In the genomic region with DNA sequence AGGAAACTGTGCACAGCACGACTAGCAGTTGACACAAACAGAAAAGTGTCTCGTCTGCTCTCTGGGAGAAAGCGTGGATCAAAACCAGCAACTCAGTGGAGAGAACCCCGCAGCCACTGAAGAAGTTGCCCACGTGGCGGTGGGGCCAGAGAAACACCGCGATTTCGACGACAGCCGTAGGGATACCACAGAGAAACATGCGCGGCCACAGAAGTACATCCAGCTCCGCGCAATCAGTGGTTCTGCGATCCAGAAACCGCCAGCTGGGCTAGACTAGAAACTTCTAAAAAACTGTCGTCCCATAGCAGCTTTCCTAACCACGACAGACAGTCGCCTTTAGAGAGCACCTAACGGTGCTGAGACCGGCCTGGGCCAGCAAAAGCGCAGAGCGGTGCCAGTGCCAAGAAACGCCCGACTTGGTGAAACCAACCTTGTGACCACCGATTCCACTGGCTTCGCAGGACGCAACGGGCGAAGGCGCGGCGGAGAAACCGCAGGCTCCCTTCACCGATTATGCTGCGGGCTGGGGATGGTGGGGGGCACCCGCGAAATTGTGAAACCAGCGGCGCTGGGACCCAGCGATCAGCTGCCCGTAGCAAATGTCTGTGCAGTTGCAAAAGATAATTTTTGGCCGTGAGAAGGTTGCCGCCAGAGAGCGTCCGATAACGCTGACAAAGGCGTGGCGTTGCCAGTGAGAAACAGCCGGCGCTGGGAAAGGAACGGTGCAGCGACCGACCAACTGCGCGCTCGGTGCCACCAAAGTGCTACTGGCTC, we compare ENCODE assay signal across 8 cellular contexts. TPM values are rescaled to one million over a fixed set of nuclear protein-coding genes. Genes with fewer than 3 reads are reported as not detected.
DNase-seq lines count a peak whose midpoint lies in the region; ATAC-seq and TF ChIP-seq lines count a peak whose summit lies in the region.

No MANE protein-coding gene starts in this region.

- WGBS in HUES64, result 2% methylated on average over 58 of the region's 58 CpGs

- no peaks in the 10 kb centered on the region for H3K36me3 Mint-ChIP-seq in activated T-helper 17 cell treated with anti-CD3 and anti-CD28 coated beads, Interleukin-2, amount 50 U/mL, for 72 hours (ENCODE audit: low read depth)

- no peaks in the 10 kb centered on the region for H3K9me3 ChIP-seq in HUES64 (ENCODE audit: insufficient read depth, low read depth, low read length)

- peak overlapping the region; percentile 91 for H3K27ac Mint-ChIP-seq in activated T-helper 17 cell treated with anti-CD3 and anti-CD28 coated beads, Interleukin-2, amount 50 U/mL, for 72 hours

- H3K4me3 ChIP-seq in HUES64 (ENCODE audit: low read length) (peak overlapping the region; percentile 49), fibroblast of villous mesenchyme (ENCODE audit: low read depth, low read length) (peak overlapping the region; percentile 76)

- no peaks in the 10 kb centered on the region for H3K36me3 ChIP-seq in HUES64 (ENCODE audit: insufficient read depth, low read length)

- peaks cover 40% of the 10 kb centered on the region for H3K4me1 ChIP-seq in HUES64 (ENCODE audit: insufficient read depth, low read length)

- H3K4me3 Mint-ChIP-seq in activated T-helper 17 cell treated with anti-CD3 and anti-CD28 coated beads, Interleukin-2, amount 50 U/mL, for 72 hours, result peak overlapping the region; percentile 97

- H3K27ac ChIP-seq in HUES64 (ENCODE audit: low read depth, low read length), result no peak overlapping the region

- no peaks in the 10 kb centered on the region for H3K27me3 Mint-ChIP-seq in activated T-helper 17 cell treated with anti-CD3 and anti-CD28 coated beads, Interleukin-2, amount 50 U/mL, for 72 hours

- peak; percentile 26 for ATAC-seq in GM21390 (IDR thresholded peaks at IDR 0.05; ENCODE audit: unreplicated experiment)
- peak; percentile 25 for ATAC-seq in activated T-helper 17 cell treated with anti-CD3 and anti-CD28 coated beads, Interleukin-2, amount 50 U/mL, for 72 hours (replicated peaks)

- peak; percentile 15 for TF ChIP-seq CTCF in fibroblast of villous mesenchyme (IDR thresholded peaks at IDR 0.05; ENCODE audit: insufficient read depth, low read depth, low read length)

- peaks cover 92% of the 10 kb centered on the region for H3K27me3 ChIP-seq in HUES64 (ENCODE audit: insufficient read depth, low read length)

- H3K9me3 Mint-ChIP-seq in activated T-helper 17 cell treated with anti-CD3 and anti-CD28 coated beads, Interleukin-2, amount 50 U/mL, for 72 hours, result no peaks in the 10 kb centered on the region

- peak; percentile 90 for DNase-seq in DMS153 treated with DMSO at 0.1 percent for 48 hours (lab: John Stamatoyannopoulos, UW; ENCODE audit: unreplicated experiment)
- peak; percentile 83 for DNase-seq in fibroblast of villous mesenchyme (ENCODE audit: low read depth)
- DNase-seq in nucleus accumbens (lab: John Stamatoyannopoulos, UW), result peak in 44 of 56 donors; percentile 30 to 87 (median 64)
- peak; percentile 82 for DNase-seq in ureter (ENCODE audit: low spot score)

- peaks cover 10% of the 10 kb centered on the region for H3K4me1 Mint-ChIP-seq in activated T-helper 17 cell treated with anti-CD3 and anti-CD28 coated beads, Interleukin-2, amount 50 U/mL, for 72 hours

- no peak overlapping the region for H3K9ac ChIP-seq in HUES64 (ENCODE audit: low read depth, low read length)

TF ChIP-seq in PFSK-1, 5 proteins besides CTCF, POLR2A, EP300 and RAD21:
- TF ChIP-seq, protein P1, sequence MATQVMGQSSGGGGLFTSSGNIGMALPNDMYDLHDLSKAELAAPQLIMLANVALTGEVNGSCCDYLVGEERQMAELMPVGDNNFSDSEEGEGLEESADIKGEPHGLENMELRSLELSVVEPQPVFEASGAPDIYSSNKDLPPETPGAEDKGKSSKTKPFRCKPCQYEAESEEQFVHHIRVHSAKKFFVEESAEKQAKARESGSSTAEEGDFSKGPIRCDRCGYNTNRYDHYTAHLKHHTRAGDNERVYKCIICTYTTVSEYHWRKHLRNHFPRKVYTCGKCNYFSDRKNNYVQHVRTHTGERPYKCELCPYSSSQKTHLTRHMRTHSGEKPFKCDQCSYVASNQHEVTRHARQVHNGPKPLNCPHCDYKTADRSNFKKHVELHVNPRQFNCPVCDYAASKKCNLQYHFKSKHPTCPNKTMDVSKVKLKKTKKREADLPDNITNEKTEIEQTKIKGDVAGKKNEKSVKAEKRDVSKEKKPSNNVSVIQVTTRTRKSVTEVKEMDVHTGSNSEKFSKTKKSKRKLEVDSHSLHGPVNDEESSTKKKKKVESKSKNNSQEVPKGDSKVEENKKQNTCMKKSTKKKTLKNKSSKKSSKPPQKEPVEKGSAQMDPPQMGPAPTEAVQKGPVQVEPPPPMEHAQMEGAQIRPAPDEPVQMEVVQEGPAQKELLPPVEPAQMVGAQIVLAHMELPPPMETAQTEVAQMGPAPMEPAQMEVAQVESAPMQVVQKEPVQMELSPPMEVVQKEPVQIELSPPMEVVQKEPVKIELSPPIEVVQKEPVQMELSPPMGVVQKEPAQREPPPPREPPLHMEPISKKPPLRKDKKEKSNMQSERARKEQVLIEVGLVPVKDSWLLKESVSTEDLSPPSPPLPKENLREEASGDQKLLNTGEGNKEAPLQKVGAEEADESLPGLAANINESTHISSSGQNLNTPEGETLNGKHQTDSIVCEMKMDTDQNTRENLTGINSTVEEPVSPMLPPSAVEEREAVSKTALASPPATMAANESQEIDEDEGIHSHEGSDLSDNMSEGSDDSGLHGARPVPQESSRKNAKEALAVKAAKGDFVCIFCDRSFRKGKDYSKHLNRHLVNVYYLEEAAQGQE (IDR thresholded peaks at IDR 0.05; ENCODE audit: insufficient read depth in 1 of 2, low read depth in 2 of 2, low read length in 2 of 2), result peak in 1 of 2 experiments; percentile 17; a peak in 1 of 4 replicates
- no peak for TF ChIP-seq FOXP2 (optimal IDR thresholded peaks at IDR 0.05; ENCODE audit: borderline replicate concordance, extremely low read depth, extremely low read length, insufficient read depth)
- TF ChIP-seq TAF1 (IDR thresholded peaks at IDR 0.05; ENCODE audit: borderline replicate concordance, insufficient read depth, low read length), result no peak
- TF ChIP-seq POLR2AphosphoS5 (IDR thresholded peaks at IDR 0.05; ENCODE audit: low read depth, low read length), result no peak; the same call in 1 of the 2 replicates
- 0 out of 2 replicates have a peak, but pooled peaks have one; percentile 25 for TF ChIP-seq SIN3A (IDR thresholded peaks at IDR 0.05; ENCODE audit: borderline replicate concordance, insufficient read depth, low read length)

RNA-seq across cellular contexts. Expression of a gene that starts 2.7 kb away (rescaled TPM):
- 0.15 TPM for polyA plus RNA-seq in HUES64 (2013, experiment 1 of 2)
- polyA plus RNA-seq in HUES64 (2013, experiment 2 of 2), result not detected
- 0.83 TPM for polyA plus RNA-seq in PFSK-1 (2012; ENCODE audit: insufficient read length, low read depth)
- 1 to 10 TPM; 2.4 to 6.2 TPM for total RNA-seq in activated T-helper 17 cell treated with anti-CD3 and anti-CD28 coated beads, Interleukin-2, amount 50 U/mL, for 72 hours
- total RNA-seq in fibroblast of villous mesenchyme (2.9 and 3.9 TPM in 2 replicates), ureter (4.4 TPM)
